ENCODE assay signal across 9 cellular contexts in genomic region chr20:45363611-45364492, GRCh38. TPM values are rescaled to one million over a fixed set of nuclear protein-coding genes. Genes with fewer than 3 reads are reported as not detected.
DNase-seq lines count a peak whose midpoint lies in the region; ATAC-seq and TF ChIP-seq lines count a peak whose summit lies in the region.
"Had no signal": no experiment of that assay in that cellular context is flagged by ENCODE, and none has a peak within 500 bp of the region (broad histone marks: within the 10 kb centered on the region; RNA-seq: fewer than 3 reads in every experiment).

No MANE protein-coding gene starts in this region.

- no peaks in the 10 kb centered on the region for H3K27me3 ChIP-seq in H7 (ENCODE audit: control insufficient read depth, insufficient read depth, low read length)
- no peaks in the 10 kb centered on the region for H3K27me3 ChIP-seq in SJSA1 (replicated peaks)

- no peaks in the 10 kb centered on the region for H3K9me3 ChIP-seq in SJSA1 (replicated peaks)

- DNase-seq in H7, result peak; percentile 8
- DNase-seq in SJSA1 (ENCODE audit: low read depth in 1 of 2, low spot score in 2 of 2), result no peak
- no peak for DNase-seq in fibroblast of mammary gland (ENCODE audit: low read depth)
- DNase-seq in skeletal muscle cell (ENCODE audit: low read depth), result no peak
- DNase-seq in NCI-H2227 (lab: John Stamatoyannopoulos, UW; ENCODE audit: unreplicated experiment), result no peak
- no peak for DNase-seq in COLO829 (ENCODE audit: low spot score)

- no peak for ATAC-seq in GM19397 (IDR thresholded peaks at IDR 0.05; ENCODE audit: unreplicated experiment)
- ATAC-seq in HG03095 (IDR thresholded peaks at IDR 0.05; ENCODE audit: unreplicated experiment), result no peak

- peak overlapping the region; percentile 74; the same call in 1 of the 2 replicates for H3K27ac ChIP-seq in SJSA1

- peaks cover 31% of the 10 kb centered on the region for H3K4me1 ChIP-seq in SJSA1 (replicated peaks)

- no peak for TF ChIP-seq CTCF in fibroblast of mammary gland (conservative IDR thresholded peaks at IDR 0.05; ENCODE audit: control insufficient read depth, insufficient read depth, low read depth, low read length)

- H3K36me3 ChIP-seq in H7 (replicated peaks; ENCODE audit: control insufficient read depth, insufficient read depth, low read length) (peaks cover 2% of the 10 kb centered on the region; the same call in 1 of the 2 replicates), SJSA1 (peaks cover 8% of the 10 kb centered on the region)

- H3K4me3 ChIP-seq in H7 (ENCODE audit: insufficient read depth, low read depth, low read length), result peak overlapping the region; percentile 81
- peak overlapping the region; percentile 58 for H3K4me3 ChIP-seq in SJSA1
- peak overlapping the region; percentile 86 for H3K4me3 ChIP-seq in fibroblast of mammary gland (ENCODE audit: control insufficient read depth, low read depth, low read length)
- peak overlapping the region; percentile 77 for H3K4me3 ChIP-seq in skeletal muscle cell (ENCODE audit: low read depth, low read length)

RNA-seq across cellular contexts. Expression of gene SYS1, which starts 0.9 kb away (rescaled TPM):
- 11.8 and 22.8 TPM in 2 replicates for total RNA-seq in H7 (2014; rRNA removed; shearing (Covaris generic))
- 7.3 and 18.4 TPM in 2 replicates for total RNA-seq in SJSA1 (2014; rRNA removed; shearing (Covaris generic))

RNA-seq across cellular contexts. Expression of gene TP53TG5, which starts 14.3 kb away (rescaled TPM):
- total RNA-seq in H7 (2014; rRNA removed; shearing (Covaris generic)), result not detected in 2 replicates
- total RNA-seq in SJSA1 (2014; rRNA removed; shearing (Covaris generic)), result not detected in 2 replicates
- total RNA-seq: NCI-H460 had no signal

RNA-seq across cellular contexts. Expression of gene SDC4, which starts 15.6 kb away (rescaled TPM):
- total RNA-seq in H7 (2014; rRNA removed; shearing (Covaris generic)), result 47.3 and 56.1 TPM in 2 replicates
- 105 and 107 TPM in 2 replicates for total RNA-seq in SJSA1 (2014; rRNA removed; shearing (Covaris generic))

RNA-seq across cellular contexts. Expression of gene DBNDD2, which starts 44.2 kb away (rescaled TPM):
- 12.5 and 23.4 TPM in 2 replicates for total RNA-seq in H7 (2014; rRNA removed; shearing (Covaris generic))
- total RNA-seq in SJSA1 (2014; rRNA removed; shearing (Covaris generic)), result 0.13 and 0.47 TPM in 2 replicates

RNA-seq across cellular contexts. Expression of gene PIGT, which starts 52.1 kb away (rescaled TPM):
- total RNA-seq in H7 (2014; rRNA removed; shearing (Covaris generic)), result 67.9 and 70.5 TPM in 2 replicates
- 73.1 and 93.1 TPM in 2 replicates for total RNA-seq in SJSA1 (2014; rRNA removed; shearing (Covaris generic))
